In the genomic region with DNA sequence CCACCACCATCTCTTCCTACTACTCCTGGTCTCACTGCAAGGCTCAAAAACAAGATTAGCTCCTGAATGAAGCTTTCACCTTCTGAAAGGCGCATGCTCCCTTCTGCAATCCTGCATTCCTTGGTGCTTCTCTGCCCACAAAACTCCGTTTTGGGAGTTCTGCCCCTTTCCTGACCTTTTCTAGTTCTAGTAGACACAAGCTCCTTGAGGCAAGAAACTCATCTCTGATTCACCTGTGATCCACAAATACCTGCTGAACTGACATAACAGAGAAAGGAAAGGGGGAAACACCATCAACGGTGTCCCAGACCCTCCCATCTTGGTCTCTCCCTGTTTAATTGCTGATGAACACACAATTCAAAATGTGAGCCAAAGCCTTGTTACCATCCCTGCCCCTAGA, we compare ENCODE assay signal across 18 cellular contexts.
DNase-seq lines count a peak whose midpoint lies in the region; ATAC-seq and TF ChIP-seq lines count a peak whose summit lies in the region.
"Had no signal": no experiment of that assay in that cellular context is flagged by ENCODE, and none has a peak within 500 bp of the region (broad histone marks: within the 10 kb centered on the region; RNA-seq: fewer than 3 reads in every experiment).

No MANE protein-coding gene starts in this region.

- no peaks in the 10 kb centered on the region for H3K79me2 ChIP-seq in PC-3 (ENCODE audit: low read length)

- H4K20me1 ChIP-seq in PC-3 (ENCODE audit: low read length): no peaks in the 10 kb centered on the region

- no peak overlapping the region; the same call in 1 of the 2 replicates for H3K9ac ChIP-seq in PC-3 (ENCODE audit: low read length)

- TF ChIP-seq CTCF in PC-3 (conservative IDR thresholded peaks at IDR 0.05; ENCODE audit: low read depth, low read length): no peak
- TF ChIP-seq CTCF in RWPE1 (conservative IDR thresholded peaks at IDR 0.05; ENCODE audit: low read depth): no peak
- TF ChIP-seq CTCF in epithelial cell of esophagus (IDR thresholded peaks at IDR 0.05; ENCODE audit: insufficient read depth, low read depth, low read length, missing control alignments): no peak
- no peak for TF ChIP-seq CTCF in foreskin keratinocyte (conservative IDR thresholded peaks at IDR 0.05)

- H3K27ac Mint-ChIP-seq in activated naive CD4-positive, alpha-beta T cell treated with anti-CD3 and anti-CD28 coated beads, Interleukin-2, amount 50 U/mL, for 72 hours: no peak overlapping the region
- H3K27ac Mint-ChIP-seq: GM23338, H9 had no signal

- H3K36me3 Mint-ChIP-seq in activated naive CD4-positive, alpha-beta T cell treated with anti-CD3 and anti-CD28 coated beads, Interleukin-2, amount 50 U/mL, for 72 hours: no peaks in the 10 kb centered on the region
- H3K36me3 Mint-ChIP-seq: CD4-positive, alpha-beta memory T cell had no signal

- peak overlapping the region; percentile 59 for H3K27ac ChIP-seq in PC-3 (ENCODE audit: low read length)
- H3K27ac ChIP-seq in RWPE1: no peak overlapping the region
- no peak overlapping the region for H3K27ac ChIP-seq in foreskin keratinocyte

- H3K27me3 ChIP-seq in PC-3 (ENCODE audit: low read length) (no peaks in the 10 kb centered on the region), foreskin keratinocyte (peaks cover 33% of the 10 kb centered on the region)

- CTCF ChIA-PET in PC-3 (lab: Charles Lee): no interaction called here
- CTCF ChIA-PET in RWPE1 (lab: Yijun Ruan, JAX): no interaction called here

- no TSS peak for BruUV-seq in PC-3 (replicated peaks; lab: Mats Ljungman, UMichigan)

- H3K9me2 ChIP-seq in PC-3 (replicated peaks; ENCODE audit: low read length): 0 out of 2 replicates have a peak, but pooled peaks cover 5% of the 10 kb centered on the region

- POLR2A ChIA-PET in PC-3 (lab: Charles Lee; ENCODE audit: unreplicated experiment): interaction anchor here (0.6 kb wide), 1 partner anchor 62 kb away, joined by 3 read pairs; no protein-coding TSS in a partner anchor
- POLR2A ChIA-PET in RWPE1 (lab: Yijun Ruan, JAX; ENCODE audit: low non-redundant PET): no interaction called here

- H3K9me3 ChIP-seq in PC-3 (ENCODE audit: low read length): no peaks in the 10 kb centered on the region

- H2AFZ ChIP-seq in PC-3 (ENCODE audit: low read length): peak overlapping the region; percentile 53
- H2AFZ ChIP-seq: GM23338 had no signal

- peaks cover 39% of the 10 kb centered on the region for H3K4me1 ChIP-seq in PC-3 (ENCODE audit: insufficient read depth, low read length)
- H3K4me1 ChIP-seq in foreskin keratinocyte: peaks cover 8% of the 10 kb centered on the region

- H3F3A ChIP-seq in PC-3 (ENCODE audit: low read length, unreplicated experiment): no peaks in the 10 kb centered on the region

- ATAC-seq in PC-3 (peak; percentile 66), foreskin keratinocyte (peak; percentile 72)
- no peak for ATAC-seq in activated naive CD4-positive, alpha-beta T cell treated with anti-CD3 and anti-CD28 coated beads, Interleukin-2, amount 50 U/mL, for 72 hours
- ATAC-seq: GM23338, HCT116 had no signal

- H3K36me3 ChIP-seq in PC-3 (ENCODE audit: low read depth, low read length): no peaks in the 10 kb centered on the region

- no peaks in the 10 kb centered on the region for H3K9me3 Mint-ChIP-seq in activated naive CD4-positive, alpha-beta T cell treated with anti-CD3 and anti-CD28 coated beads, Interleukin-2, amount 50 U/mL, for 72 hours
- H3K9me3 Mint-ChIP-seq: CD4-positive, alpha-beta memory T cell; GM23338; H9 had no signal

- peak; percentile 100 for DNase-seq in PC-3
- DNase-seq in RWPE1 (ENCODE audit: low spot score): peak; percentile 26
- peak; percentile 59 for DNase-seq in epithelial cell of esophagus (ENCODE audit: low read depth)
- DNase-seq in foreskin keratinocyte: peak; percentile 44 to 80
- no peak for DNase-seq in NCI-H774 (lab: John Stamatoyannopoulos, UW)
- no peak for DNase-seq in activated naive CD4-positive, alpha-beta T cell treated with anti-CD3 and anti-CD28 coated beads, Interleukin-2, amount 50 U/mL, for 72 hours (ENCODE audit: low spot score in 2 of 2)
- no peak for DNase-seq in stimulated activated CD4-positive, alpha-beta T cell treated with anti-CD3 and anti-CD28 coated beads, Interleukin-12 subunit alpha, Interleukin-12 subunit beta, amount 100 ng/mL, for 4 hours
- DNase-seq in NCI-H2107 treated with DMSO at 0.1 percent for 48 hours (lab: John Stamatoyannopoulos, UW; ENCODE audit: unreplicated experiment): no peak
- DNase-seq: C1 segment of cervical spinal cord; Calu3; CD4-positive, alpha-beta memory T cell; COR-L47; DMS53; DMS79 treated with DMSO at 0.1 percent for 48 hours; GF-D8; H9 had no signal

- H3K4me3 ChIP-seq in PC-3 (ENCODE audit: low read length) (no peak overlapping the region), epithelial cell of esophagus (ENCODE audit: low read length) (no peak overlapping the region)
- H3K4me3 ChIP-seq: GM23338 had no signal

- H3K4me2 ChIP-seq in PC-3 (ENCODE audit: low read length): peak overlapping the region; percentile 45
- H3K4me2 ChIP-seq: GM23338 had no signal

- intact Hi-C loops in PC-3 (cut with micrococcal nuclease): no loop called here

Comparison
In these comparisons a context has a peak if more than half of its experiments do, and no peak if none do; other contexts are left out.
1. ATAC-seq: peak in PC-3 (single experiment) and foreskin keratinocyte (single experiment); none in activated naive CD4-positive, alpha-beta T cell treated with anti-CD3 and anti-CD28 coated beads, Interleukin-2, amount 50 U/mL, for 72 hours (0 of 2).
2. DNase-seq: peak in PC-3 (single experiment), RWPE1 (single experiment), epithelial cell of esophagus (single experiment) and foreskin keratinocyte (2 of 2); none in NCI-H774 (single experiment), activated naive CD4-positive, alpha-beta T cell treated with anti-CD3 and anti-CD28 coated beads, Interleukin-2, amount 50 U/mL, for 72 hours (0 of 2), stimulated activated CD4-positive, alpha-beta T cell treated with anti-CD3 and anti-CD28 coated beads, Interleukin-12 subunit alpha, Interleukin-12 subunit beta, amount 100 ng/mL, for 4 hours (single experiment) and NCI-H2107 treated with DMSO at 0.1 percent for 48 hours (single experiment).